16 cellular contexts compared by ENCODE assay signal in genomic region chr6:137111296-137112066, GRCh38.
"Had no signal": no experiment of that assay in that cellular context is flagged by ENCODE, and none has a peak within 500 bp of the region (broad histone marks: within the 10 kb centered on the region; RNA-seq: fewer than 3 reads in every experiment).

No MANE protein-coding gene starts in this region.

- DNase-seq: activated CD4-positive, alpha-beta T cell treated with anti-CD3 and anti-CD28 coated beads for 4 hours; activated naive CD4-positive, alpha-beta T cell treated with anti-CD3 and anti-CD28 coated beads, Interleukin-2, amount 10 ng/mL, durations not matched to agents 7 days and 5 days; body of pancreas; cerebellar nuclear complex; esophagus squamous epithelium; gastrocnemius medialis; islet precursor cell; left lung; mesendoderm; stimulated activated CD4-positive, alpha-beta T cell treated with anti-CD3 and anti-CD28 coated beads, Interleukin-2, amount 100 ng/mL, for 24 hours; stimulated activated naive B cell treated with anti-CD40 and anti-IgM and Interleukin-4, amounts not matched to agents 10 μg/mL and 1 μg/mL and 100 μg/mL, for 72 hours; T-helper 1 cell had no signal

- H3K27ac Mint-ChIP-seq: activated naive CD4-positive, alpha-beta T cell treated with anti-CD3 and anti-CD28 coated beads, Interleukin-2, amount 10 ng/mL, durations not matched to agents 7 days and 5 days; activated T-helper 2 cell treated with anti-CD3 and anti-CD28 coated beads, Interferon-gamma antibody, Interleukin-2, Interleukin-4, amounts not matched to agents 10 μg/mL and 5 μg/mL and 100 μg/mL, durations not matched to agents 14 hours and 24 hours and 36 hours; nephron; stimulated activated naive B cell treated with anti-CD40 and anti-IgM and Interleukin-4, amounts not matched to agents 10 μg/mL and 1 μg/mL and 100 μg/mL, for 72 hours; type B pancreatic cell had no signal

- H3K4me3 ChIP-seq: adrenal gland, body of pancreas, esophagus squamous epithelium, gastrocnemius medialis, left lung had no signal

- H3K27me3 Mint-ChIP-seq: stimulated activated naive B cell treated with anti-CD40 and anti-IgM and Interleukin-4, amounts not matched to agents 10 μg/mL and 1 μg/mL and 100 μg/mL, for 72 hours; type B pancreatic cell had no signal

- H3K27me3 ChIP-seq: adrenal gland, body of pancreas, gastrocnemius medialis, left lung had no signal

- H3K9me3 ChIP-seq: adrenal gland, body of pancreas, gastrocnemius medialis, left lung had no signal

- H3K36me3 ChIP-seq: adrenal gland, esophagus squamous epithelium, gastrocnemius medialis, left lung had no signal

- H3K4me3 Mint-ChIP-seq: activated naive CD4-positive, alpha-beta T cell treated with anti-CD3 and anti-CD28 coated beads, Interleukin-2, amount 10 ng/mL, durations not matched to agents 7 days and 5 days; nephron; stimulated activated naive B cell treated with anti-CD40 and anti-IgM and Interleukin-4, amounts not matched to agents 10 μg/mL and 1 μg/mL and 100 μg/mL, for 72 hours; type B pancreatic cell had no signal

- H3K27ac ChIP-seq: adrenal gland, body of pancreas, esophagus squamous epithelium, gastrocnemius medialis, left lung had no signal

- H3K9me3 Mint-ChIP-seq: activated naive CD4-positive, alpha-beta T cell treated with anti-CD3 and anti-CD28 coated beads, Interleukin-2, amount 10 ng/mL, durations not matched to agents 7 days and 5 days; activated T-helper 2 cell treated with anti-CD3 and anti-CD28 coated beads, Interferon-gamma antibody, Interleukin-2, Interleukin-4, amounts not matched to agents 10 μg/mL and 5 μg/mL and 100 μg/mL, durations not matched to agents 14 hours and 24 hours and 36 hours; type B pancreatic cell had no signal

- H3K4me1 Mint-ChIP-seq: activated naive CD4-positive, alpha-beta T cell treated with anti-CD3 and anti-CD28 coated beads, Interleukin-2, amount 10 ng/mL, durations not matched to agents 7 days and 5 days; nephron had no signal

- H3K36me3 Mint-ChIP-seq: activated naive CD4-positive, alpha-beta T cell treated with anti-CD3 and anti-CD28 coated beads, Interleukin-2, amount 10 ng/mL, durations not matched to agents 7 days and 5 days; type B pancreatic cell had no signal

- H3K4me1 ChIP-seq: adrenal gland, gastrocnemius medialis, left lung had no signal
